ENCODE assay signal across 11 cellular contexts in the genomic region with DNA sequence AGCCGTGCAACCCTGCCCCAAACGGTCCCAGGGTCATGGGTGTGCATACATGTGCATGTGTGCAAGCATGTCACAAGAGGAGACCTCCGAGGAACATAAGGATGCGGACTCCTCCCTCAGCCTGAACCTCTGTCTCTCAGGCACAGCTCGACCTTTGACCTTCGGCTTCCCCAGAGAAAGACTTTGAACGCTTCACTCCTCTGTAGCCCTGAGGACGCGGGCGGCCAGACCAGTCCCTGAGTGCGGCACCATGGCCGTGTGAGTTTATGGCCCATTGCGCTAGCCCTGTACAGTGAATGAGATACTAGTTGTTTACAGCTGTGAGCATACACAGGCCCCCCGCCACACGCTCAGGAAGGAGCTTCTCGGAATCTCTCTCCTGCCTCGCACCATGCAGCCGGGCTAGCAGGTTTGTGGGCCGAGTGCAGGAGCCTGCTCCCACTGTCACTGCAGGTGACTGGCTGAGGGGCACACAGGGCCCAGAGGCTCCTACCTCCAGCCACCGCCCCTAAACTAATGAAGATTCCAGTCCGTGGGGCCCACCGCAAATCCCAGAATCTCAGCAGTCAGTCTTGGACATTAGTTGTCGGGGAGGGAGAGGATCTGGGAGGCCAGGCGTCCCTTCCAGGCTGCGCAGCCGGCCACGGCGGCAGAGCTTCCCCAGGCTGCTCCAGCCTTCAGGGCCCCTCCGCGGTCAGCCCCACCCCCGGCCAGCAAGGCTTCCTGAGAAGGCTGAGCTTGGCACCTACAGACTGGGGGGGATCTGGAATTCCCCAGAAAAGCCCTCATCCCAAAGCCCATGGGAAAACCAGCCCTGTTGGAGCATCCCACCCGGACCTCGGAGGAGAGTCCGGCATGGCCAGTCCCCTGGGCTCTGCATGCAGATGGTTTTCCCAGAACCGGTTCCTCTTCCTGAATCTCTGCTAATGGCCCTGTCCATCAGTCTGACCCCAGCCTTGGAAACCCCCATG. TPM values are rescaled to one million over a fixed set of nuclear protein-coding genes. Genes with fewer than 3 reads are reported as not detected.
DNase-seq lines count a peak whose midpoint lies in the region; ATAC-seq and TF ChIP-seq lines count a peak whose summit lies in the region.
"Had no signal": no experiment of that assay in that cellular context is flagged by ENCODE, and none has a peak within 500 bp of the region (broad histone marks: within the 10 kb centered on the region; RNA-seq: fewer than 3 reads in every experiment).

No MANE protein-coding gene starts in this region.

- DNase-seq in amniotic epithelial cell (ENCODE audit: low read depth) (peak; percentile 27), hepatocyte (ENCODE audit: low spot score) (no peak), germinal center (ENCODE audit: low spot score) (no peak), HK-2 (ENCODE audit: unreplicated experiment) (no peak)
- DNase-seq: activated T-cell treated with anti-CD3 and anti-CD28 coated beads, Interleukin-2, amount 50 U/mL, for 1 hour; DND-41; NCI-H1105 had no signal

- H3K79me2 ChIP-seq in hepatocyte = peaks cover 6% of the 10 kb centered on the region

- H3K9me3 ChIP-seq in HUES64 (ENCODE audit: insufficient read depth, low read depth, low read length) = no peaks in the 10 kb centered on the region
- H3K9me3 ChIP-seq in hepatocyte (ENCODE audit: low read depth) = no peaks in the 10 kb centered on the region
- no peaks in the 10 kb centered on the region for H3K9me3 ChIP-seq in skeletal muscle satellite cell (replicated peaks; ENCODE audit: low read length)

- H3K4me3 ChIP-seq in HUES64 (ENCODE audit: low read length) = no peak overlapping the region
- no peak overlapping the region for H3K4me3 ChIP-seq in hepatocyte
- no peak overlapping the region for H3K4me3 ChIP-seq in skeletal muscle satellite cell (ENCODE audit: low read length)

- H3K36me3 ChIP-seq in HUES64 (ENCODE audit: insufficient read depth, low read length) (no peaks in the 10 kb centered on the region), hepatocyte (replicated peaks; ENCODE audit: insufficient read depth, low read depth) (no peaks in the 10 kb centered on the region), skeletal muscle satellite cell (ENCODE audit: insufficient read depth, low read length) (no peaks in the 10 kb centered on the region)

- H3K27me3 ChIP-seq in HUES64 (ENCODE audit: insufficient read depth, low read length) (no peaks in the 10 kb centered on the region), hepatocyte (no peaks in the 10 kb centered on the region), skeletal muscle satellite cell (ENCODE audit: control insufficient read depth, insufficient read depth, low read length) (no peaks in the 10 kb centered on the region)

- H3K27ac ChIP-seq in HUES64 (ENCODE audit: low read depth, low read length) (0 out of 2 replicates have a peak overlapping the region, but pooled peaks have one; percentile 30), hepatocyte (no peak overlapping the region)

- H4K20me1 ChIP-seq in hepatocyte (ENCODE audit: insufficient read depth, poor library complexity, severe bottlenecking) = no peaks in the 10 kb centered on the region

- TF ChIP-seq CTCF in hepatocyte (IDR thresholded peaks at IDR 0.05; ENCODE audit: poor library complexity) = no peak

- H3K4me2 ChIP-seq in hepatocyte (peak overlapping the region; percentile 54), skeletal muscle satellite cell (ENCODE audit: low read length) (peak overlapping the region; percentile 50)

- ATAC-seq in HG02588 (IDR thresholded peaks at IDR 0.05; ENCODE audit: unreplicated experiment) = no peak

- H3K4me1 ChIP-seq in HUES64 (ENCODE audit: insufficient read depth, low read length) = peaks cover 21% of the 10 kb centered on the region
- peaks cover 24% of the 10 kb centered on the region for H3K4me1 ChIP-seq in hepatocyte (ENCODE audit: insufficient read depth)
- peaks cover 73% of the 10 kb centered on the region for H3K4me1 ChIP-seq in skeletal muscle satellite cell (ENCODE audit: control insufficient read depth, insufficient read depth, low read length)

- H3K9me2 ChIP-seq in hepatocyte (replicated peaks; ENCODE audit: insufficient read depth) = no peaks in the 10 kb centered on the region

- H3K9ac ChIP-seq in HUES64 (ENCODE audit: low read depth, low read length) = no peak overlapping the region
- peak overlapping the region; percentile 44 for H3K9ac ChIP-seq in skeletal muscle satellite cell (ENCODE audit: low read depth, low read length)

- 86% methylated on average over 35 of the region's 35 CpGs for WGBS in HUES64
- 71% methylated on average over 35 of the region's 35 CpGs for WGBS in hepatocyte (ENCODE audit: low lambda C conversion rate, missing lambda C conversion rate)

- H2AFZ ChIP-seq in hepatocyte = no peak overlapping the region

RNA-seq across cellular contexts. Expression of gene RASA3, which starts 10.6 kb away (rescaled TPM):
- 12.3 TPM for polyA plus RNA-seq in HUES64 (2013, experiment 1 of 2)
- polyA plus RNA-seq in HUES64 (2013, experiment 2 of 2) = 15.0 TPM
- total RNA-seq in hepatocyte = 4.3 and 6.1 TPM in 2 replicates
- 5.6 and 5.8 TPM in 2 replicates for polyA plus RNA-seq in hepatocyte
- 33.2 and 35.2 TPM in 2 replicates for total RNA-seq in skeletal muscle satellite cell (2012; rRNA removed)

RNA-seq across cellular contexts. Expression of gene CFAP97D2, which starts 57.3 kb away (rescaled TPM):
- polyA plus RNA-seq in HUES64 (2013, experiment 1 of 2) = not detected
- not detected for polyA plus RNA-seq in HUES64 (2013, experiment 2 of 2)
- not detected in 2 replicates for total RNA-seq in hepatocyte
- polyA plus RNA-seq in hepatocyte = not detected in 2 replicates
- 0.25 TPM in 1 of 2 replicates, not detected in the other for total RNA-seq in skeletal muscle satellite cell (2012; rRNA removed)
- total RNA-seq: glomerular endothelial cell had no signal
